Comparison of ENCODE assay signal across 3 cellular contexts in genomic region chr13:99823961-99824360, GRCh38.
"Had no signal": no experiment of that assay in that cellular context is flagged by ENCODE, and none has a peak within 500 bp of the region (broad histone marks: within the 10 kb centered on the region; RNA-seq: fewer than 3 reads in every experiment).

No MANE protein-coding gene starts in this region.

- DNase-seq: GDM1, GF-D8 had no signal

- H3K4me3 ChIP-seq: GM12878 had no signal
